In genomic region chr12:27682534-27682933, GRCh38 we compare ENCODE assay signal across 18 cellular contexts. TPM values are rescaled to one million over a fixed set of nuclear protein-coding genes. Genes with fewer than 3 reads are reported as not detected.
DNase-seq lines count a peak whose midpoint lies in the region; ATAC-seq and TF ChIP-seq lines count a peak whose summit lies in the region.
"Had no signal": no experiment of that assay in that cellular context is flagged by ENCODE, and none has a peak within 500 bp of the region (broad histone marks: within the 10 kb centered on the region; RNA-seq: fewer than 3 reads in every experiment).

No MANE protein-coding gene starts in this region.

- TF ChIP-seq CTCF in brain microvascular endothelial cell (IDR thresholded peaks at IDR 0.05; ENCODE audit: low read depth, low read length, missing control alignments) = no peak

- in situ Hi-C loops in brain microvascular endothelial cell (cut with HindIII; ENCODE audit: low pct_ligation_motif_present, low sequenced_read_pairs) = no loop called here

- DNase-seq in EH (ENCODE audit: low read depth) (peak; percentile 22), LHCN-M2 (ENCODE audit: low read depth) (peak; percentile 44), brain microvascular endothelial cell (peak; percentile 49), mesenchymal stem cell (peak; percentile 6), cerebellar nuclear complex (lab: John Stamatoyannopoulos, UW) (no peak)
- DNase-seq: CD8-positive, alpha-beta T cell; DMS79 treated with DMSO at 0.1 percent for 48 hours; MM.1S; NCI-H1417 treated with DMSO at 0.1 percent for 48 hours; NCI-H2029; NCI-H2171 treated with DMSO at 0.1 percent for 48 hours; Right ventricle myocardium superior; SK-N-SH had no signal

- H2BK15ac ChIP-seq in mesenchymal stem cell (ENCODE audit: low read depth, poor library complexity, severe bottlenecking) = no peak overlapping the region

- no peak overlapping the region for H2BK5ac ChIP-seq in mesenchymal stem cell (ENCODE audit: low read depth, low read length, poor library complexity, severe bottlenecking)

- H2AK5ac ChIP-seq in mesenchymal stem cell (ENCODE audit: low read length, severe bottlenecking) = no peak overlapping the region

- H3K79me1 ChIP-seq in mesenchymal stem cell (replicated peaks; ENCODE audit: low read length, poor library complexity, severe bottlenecking) = peaks cover 2% of the 10 kb centered on the region

- H3K23ac ChIP-seq in mesenchymal stem cell (ENCODE audit: low read length in 2 of 2) = no peak overlapping the region

- H3K27ac ChIP-seq in brain microvascular endothelial cell (no peak overlapping the region), mesenchymal stem cell (ENCODE audit: low read length, poor library complexity, severe bottlenecking) (no peak overlapping the region)
- H3K27ac ChIP-seq: HL-60, KMS-11 had no signal

- 93% methylated on average over 2 of the region's 2 CpGs for WGBS in mesenchymal stem cell

- H4K91ac ChIP-seq in mesenchymal stem cell (ENCODE audit: low read length) = no peak overlapping the region

- H2BK120ac ChIP-seq in mesenchymal stem cell (ENCODE audit: low read depth, low read length) = no peak overlapping the region

- H3K9ac ChIP-seq in mesenchymal stem cell (ENCODE audit: low read length) = no peak overlapping the region
- H3K9ac ChIP-seq: KMS-11, SK-N-SH had no signal

- no peak overlapping the region for H2AFZ ChIP-seq in mesenchymal stem cell (ENCODE audit: low read depth, low read length)

- H3K4me1 ChIP-seq in mesenchymal stem cell (ENCODE audit: control insufficient read depth, insufficient read depth, low read depth, low read length) = no peaks in the 10 kb centered on the region

- H3K36me3 ChIP-seq in brain microvascular endothelial cell (replicated peaks) (peaks cover 80% of the 10 kb centered on the region), mesenchymal stem cell (ENCODE audit: control insufficient read depth in 1 of 2, insufficient read depth in 2 of 2, low read depth in 1 of 2, low read length in 2 of 2) (peaks cover 14 to 92% of the 10 kb centered on the region in 2 experiments)

- H4K8ac ChIP-seq in mesenchymal stem cell (ENCODE audit: low read length) = no peak overlapping the region

- H3K14ac ChIP-seq in mesenchymal stem cell (ENCODE audit: low read length in 2 of 2) = no peak overlapping the region

- H3K4me3 ChIP-seq in brain microvascular endothelial cell (ENCODE audit: low read depth, low read length) (no peak overlapping the region), mesenchymal stem cell (ENCODE audit: insufficient read depth in 1 of 2, low read depth in 1 of 2, low read length in 2 of 2) (no peak overlapping the region)

- H3K4me2 ChIP-seq in mesenchymal stem cell (ENCODE audit: low read length, poor library complexity, severe bottlenecking) = no peak overlapping the region
- H3K4me2 ChIP-seq: KMS-11, SK-N-SH had no signal

- no peak for ATAC-seq in GM19023 (IDR thresholded peaks at IDR 0.05; ENCODE audit: unreplicated experiment)
- ATAC-seq in GM19467 (IDR thresholded peaks at IDR 0.05; ENCODE audit: unreplicated experiment) = no peak
- ATAC-seq: CD8-positive, alpha-beta T cell; Panc1 had no signal

- no peak overlapping the region for H3K4ac ChIP-seq in mesenchymal stem cell (ENCODE audit: low read depth in 1 of 2, low read length in 2 of 2)

- H3K27me3 ChIP-seq in brain microvascular endothelial cell (replicated peaks) = no peaks in the 10 kb centered on the region
- no peaks in the 10 kb centered on the region for H3K27me3 ChIP-seq in mesenchymal stem cell (ENCODE audit: control insufficient read depth in 1 of 2, insufficient read depth in 1 of 2, low read length in 2 of 2)

- no peaks in the 10 kb centered on the region for H3K9me3 ChIP-seq in mesenchymal stem cell (ENCODE audit: control insufficient read depth, low read length)
- H3K9me3 ChIP-seq: SK-N-SH had no signal

- H2BK12ac ChIP-seq in mesenchymal stem cell (ENCODE audit: low read length in 2 of 2) = no peak overlapping the region

- H3K18ac ChIP-seq in mesenchymal stem cell (ENCODE audit: low read depth in 1 of 2, low read length in 2 of 2) = no peak overlapping the region

RNA-seq across cellular contexts. Expression of gene REP15, which starts 13.7 kb away (rescaled TPM):
- 1.6 and 3.4 TPM in 2 replicates for total RNA-seq in LHCN-M2 (2014; rRNA removed)
- polyA plus RNA-seq in LHCN-M2 (2012) = 1.0 TPM
- 0.55 TPM for polyA plus RNA-seq in mesenchymal stem cell (2013, experiment 1 of 2)
- 0.56 TPM for polyA plus RNA-seq in mesenchymal stem cell (2013, experiment 2 of 2)
- total RNA-seq: CD8-positive, alpha-beta T cell had no signal

RNA-seq across cellular contexts. Expression of gene MRPS35, which starts 28.1 kb away (rescaled TPM):
- 64.6 and 67.3 TPM in 2 replicates for total RNA-seq in LHCN-M2 (2014; rRNA removed)
- 21.3 TPM for polyA plus RNA-seq in LHCN-M2 (2012)
- polyA plus RNA-seq in mesenchymal stem cell (2013, experiment 1 of 2) = 40.2 TPM
- polyA plus RNA-seq in mesenchymal stem cell (2013, experiment 2 of 2) = 42.8 TPM

Comparison
In these comparisons a context has a peak if more than half of its experiments do, and no peak if none do; other contexts are left out.
1. DNase-seq: peak in EH (single experiment), LHCN-M2 (single experiment), brain microvascular endothelial cell (single experiment) and mesenchymal stem cell (single experiment); none in cerebellar nuclear complex (0 of 2).